In the genomic region with DNA sequence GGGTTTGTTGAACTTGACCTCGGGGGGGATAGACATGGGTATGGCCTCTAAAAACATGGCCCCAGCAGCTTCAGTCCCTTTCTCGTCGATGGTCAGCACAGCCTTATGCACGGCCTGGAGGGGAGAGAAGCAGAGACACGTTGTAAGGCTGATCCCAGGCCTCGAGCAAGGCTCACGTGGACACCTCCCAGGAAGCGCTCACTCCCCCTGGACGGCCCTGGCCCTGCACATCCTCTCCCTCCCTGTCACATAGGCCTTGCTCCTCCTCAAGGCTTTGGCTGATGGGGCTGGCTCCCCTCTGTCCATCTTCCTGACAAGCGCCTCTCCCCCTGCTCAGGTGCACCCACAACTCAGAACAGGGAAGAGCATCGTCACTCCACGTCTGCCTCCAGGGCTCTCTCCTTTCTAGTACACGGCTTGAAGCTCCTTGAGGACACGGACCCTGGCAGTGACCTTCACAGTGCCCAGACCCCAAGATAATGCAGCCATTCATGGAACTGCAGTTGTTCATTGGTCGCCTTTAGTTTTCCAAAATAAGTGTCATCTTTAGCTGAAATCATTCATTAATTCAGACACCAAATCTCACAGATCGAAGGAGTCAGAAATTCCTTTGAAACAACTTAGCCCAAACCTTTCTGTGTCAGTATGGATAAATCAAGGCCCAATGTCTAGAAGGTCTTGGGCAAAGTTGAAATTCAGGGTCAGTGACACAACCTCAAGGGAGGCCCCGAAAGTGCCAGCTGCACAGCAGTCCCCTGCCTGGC, we compare ENCODE assay signal across 32 cellular contexts. TPM values are rescaled to one million over a fixed set of nuclear protein-coding genes. Genes with fewer than 3 reads are reported as not detected.
A peak's percentile ranks its signal among the peaks of the same experiment; 100 is the strongest.
DNase-seq lines count a peak whose midpoint lies in the region; ATAC-seq, FAIRE-seq and TF ChIP-seq lines count a peak whose summit lies in the region.
"Had no signal": no experiment of that assay in that cellular context is flagged by ENCODE, and none has a peak within 500 bp of the region (broad histone marks: within the 10 kb centered on the region; RNA-seq: fewer than 3 reads in every experiment).

No MANE protein-coding gene starts in this region.

- peaks cover 11% of the 10 kb centered on the region for H3F3A ChIP-seq in GM23248 (ENCODE audit: insufficient read depth)

- H3K4me1 Mint-ChIP-seq in activated naive CD8-positive, alpha-beta T cell treated with anti-CD3 and anti-CD28 coated beads, Interleukin-2, amount 50 U/mL, for 24 hours, result peaks cover 11% of the 10 kb centered on the region
- peaks cover 6% of the 10 kb centered on the region for H3K4me1 Mint-ChIP-seq in activated naive CD8-positive, alpha-beta T cell treated with anti-CD3 and anti-CD28 coated beads for 36 hours
- no peaks in the 10 kb centered on the region for H3K4me1 Mint-ChIP-seq in stimulated activated naive B cell treated with anti-CD40 and anti-IgM and Interleukin-4, amounts not matched to agents 10 μg/mL and 1 μg/mL and 100 μg/mL, for 72 hours
- H3K4me1 Mint-ChIP-seq: CD4-positive, alpha-beta memory T cell had no signal

- H3K9me2 ChIP-seq in GM23248 (ENCODE audit: insufficient read depth), result no peaks in the 10 kb centered on the region

- intact Hi-C loops in right lobe of liver (cut with DNase I) (loop anchor here in 1 of 2 donors (10.0 kb wide), 1 partner anchor 84 kb away; the partner anchor contains the start of gene SERPINA10), sigmoid colon (cut with DNase I) (no loop called here)

- TF ChIP-seq POLR2A in right lobe of liver (IDR thresholded peaks at IDR 0.05), result peak; percentile 8
- no peak for TF ChIP-seq POLR2A in sigmoid colon (IDR thresholded peaks at IDR 0.05)

- 55% methylated on average over 10 of the region's 17 CpGs for WGBS in right lobe of liver (ENCODE audit: insufficient coverage, low coverage, low lambda C conversion rate, missing lambda C conversion rate)
- 84 to 89% methylated on average over 17 of the region's 17 CpGs for WGBS in sigmoid colon, 2 donors
- WGBS in GM23248 (ENCODE audit: low coverage in 1 of 2, low lambda C conversion rate in 2 of 2, missing lambda C conversion rate in 2 of 2), 2 experiments, result 78% methylated on average over 17 of the region's 17 CpGs

- H3K4me1 ChIP-seq in right lobe of liver (peaks cover 0 to 16% (median 4%) of the 10 kb centered on the region in 4 donors), sigmoid colon (no peaks in the 10 kb centered on the region), GM23248 (ENCODE audit: insufficient read depth) (peaks cover 14% of the 10 kb centered on the region)

- no peak overlapping the region for H3K27ac ChIP-seq in right lobe of liver
- H3K27ac ChIP-seq in sigmoid colon, result no peak overlapping the region
- H3K27ac ChIP-seq in GM23248, result no peak overlapping the region
- H3K27ac ChIP-seq: A549, RWPE1, SK-N-MC had no signal

- H3K9me3 ChIP-seq in right lobe of liver, result no peaks in the 10 kb centered on the region
- H3K9me3 ChIP-seq in sigmoid colon, result no peaks in the 10 kb centered on the region
- H3K9me3 ChIP-seq in GM23248 (ENCODE audit: low read depth), result no peaks in the 10 kb centered on the region
- H3K9me3 ChIP-seq: A549; BLaER1 treated with 17β-estradiol and CSF1 and Interleukin-3, amounts not matched to agents 10 nM and 100 nM; MG63 had no signal

- H4K20me1 ChIP-seq in GM23248 (ENCODE audit: insufficient read depth), result no peaks in the 10 kb centered on the region
- H4K20me1 ChIP-seq: BLaER1 treated with 17β-estradiol and CSF1 and Interleukin-3, amounts not matched to agents 10 nM and 100 nM had no signal

- H3K4me3 Mint-ChIP-seq in activated naive CD8-positive, alpha-beta T cell treated with anti-CD3 and anti-CD28 coated beads, Interleukin-2, amount 50 U/mL, for 24 hours, result no peak overlapping the region
- no peak overlapping the region for H3K4me3 Mint-ChIP-seq in activated naive CD8-positive, alpha-beta T cell treated with anti-CD3 and anti-CD28 coated beads for 36 hours
- no peak overlapping the region for H3K4me3 Mint-ChIP-seq in stimulated activated naive B cell treated with anti-CD40 and anti-IgM and Interleukin-4, amounts not matched to agents 10 μg/mL and 1 μg/mL and 100 μg/mL, for 72 hours
- H3K4me3 Mint-ChIP-seq: CD4-positive, alpha-beta memory T cell had no signal

- H3K79me2 ChIP-seq in GM23248 (ENCODE audit: insufficient read depth), result no peaks in the 10 kb centered on the region

- H3K9me3 Mint-ChIP-seq in activated naive CD8-positive, alpha-beta T cell treated with anti-CD3 and anti-CD28 coated beads, Interleukin-2, amount 50 U/mL, for 24 hours, result no peaks in the 10 kb centered on the region
- H3K9me3 Mint-ChIP-seq in activated naive CD8-positive, alpha-beta T cell treated with anti-CD3 and anti-CD28 coated beads for 36 hours, result no peaks in the 10 kb centered on the region
- no peaks in the 10 kb centered on the region for H3K9me3 Mint-ChIP-seq in stimulated activated naive B cell treated with anti-CD40 and anti-IgM and Interleukin-4, amounts not matched to agents 10 μg/mL and 1 μg/mL and 100 μg/mL, for 72 hours

- H3K36me3 ChIP-seq in bronchial epithelial cell (ENCODE audit: control insufficient read depth, insufficient read depth, low read length) (no peaks in the 10 kb centered on the region), right lobe of liver (peaks cover 0 to 64% (median 45%) of the 10 kb centered on the region in 4 donors), sigmoid colon (no peaks in the 10 kb centered on the region), GM23248 (ENCODE audit: low read depth) (no peaks in the 10 kb centered on the region)
- H3K36me3 ChIP-seq: MG63 had no signal

- H3K9ac ChIP-seq in GM23248, result no peak overlapping the region

- H3K27me3 ChIP-seq in bronchial epithelial cell (ENCODE audit: control insufficient read depth, insufficient read depth, low read length) (no peaks in the 10 kb centered on the region), right lobe of liver (no peaks in the 10 kb centered on the region), sigmoid colon (no peaks in the 10 kb centered on the region), GM23248 (replicated peaks; ENCODE audit: insufficient read depth) (no peaks in the 10 kb centered on the region)
- H3K27me3 ChIP-seq: BLaER1 treated with 17β-estradiol and CSF1 and Interleukin-3, amounts not matched to agents 10 nM and 100 nM; MG63 had no signal

- peak; percentile 83 for FAIRE-seq in bronchial epithelial cell (lab: Jason Lieb, UNC)
- FAIRE-seq: A549, GM18507 had no signal

- H3K36me3 Mint-ChIP-seq in activated naive CD8-positive, alpha-beta T cell treated with anti-CD3 and anti-CD28 coated beads, Interleukin-2, amount 50 U/mL, for 24 hours (ENCODE audit: low read depth), result no peaks in the 10 kb centered on the region
- H3K36me3 Mint-ChIP-seq in activated naive CD8-positive, alpha-beta T cell treated with anti-CD3 and anti-CD28 coated beads for 36 hours, result no peaks in the 10 kb centered on the region
- no peaks in the 10 kb centered on the region for H3K36me3 Mint-ChIP-seq in stimulated activated naive B cell treated with anti-CD40 and anti-IgM and Interleukin-4, amounts not matched to agents 10 μg/mL and 1 μg/mL and 100 μg/mL, for 72 hours
- H3K36me3 Mint-ChIP-seq: CD4-positive, alpha-beta memory T cell had no signal

- in situ Hi-C loops in GM23248 (cut with MboI), result no loop called here

- H3K4me2 ChIP-seq in GM23248 (ENCODE audit: unreplicated experiment), result no peak overlapping the region
- H3K4me2 ChIP-seq: A549 had no signal

- ATAC-seq in activated naive CD8-positive, alpha-beta T cell treated with anti-CD3 and anti-CD28 coated beads, Interleukin-2, amount 50 U/mL, for 24 hours, result no peak
- ATAC-seq in right lobe of liver (peak; percentile 0 to 2 (median 0)), GM19467 (IDR thresholded peaks at IDR 0.05; ENCODE audit: unreplicated experiment) (no peak)
- ATAC-seq in stimulated activated naive B cell treated with anti-CD40 and anti-IgM and Interleukin-4, amounts not matched to agents 10 μg/mL and 1 μg/mL and 100 μg/mL, for 72 hours (replicated peaks), result no peak
- ATAC-seq: A549 had no signal

- H3K4me3 ChIP-seq in bronchial epithelial cell (ENCODE audit: low read depth, low read length) (no peak overlapping the region), right lobe of liver (no peak overlapping the region), sigmoid colon (no peak overlapping the region), GM23248 (no peak overlapping the region)
- H3K4me3 ChIP-seq: A549; BLaER1 treated with 17β-estradiol and CSF1 and Interleukin-3, amounts not matched to agents 10 nM and 100 nM; MG63; SK-N-MC had no signal

- TF ChIP-seq CTCF in bronchial epithelial cell (IDR thresholded peaks at IDR 0.05; ENCODE audit: insufficient read depth, low read length, severe bottlenecking) (no peak), right lobe of liver (IDR thresholded peaks at IDR 0.05) (no peak), sigmoid colon (IDR thresholded peaks at IDR 0.05) (no peak)

- H3K27ac Mint-ChIP-seq in activated naive CD8-positive, alpha-beta T cell treated with anti-CD3 and anti-CD28 coated beads, Interleukin-2, amount 50 U/mL, for 24 hours, result peak overlapping the region; percentile 37
- H3K27ac Mint-ChIP-seq in activated naive CD8-positive, alpha-beta T cell treated with anti-CD3 and anti-CD28 coated beads for 36 hours, result no peak overlapping the region
- H3K27ac Mint-ChIP-seq in stimulated activated naive B cell treated with anti-CD40 and anti-IgM and Interleukin-4, amounts not matched to agents 10 μg/mL and 1 μg/mL and 100 μg/mL, for 72 hours, result no peak overlapping the region
- H3K27ac Mint-ChIP-seq: CD4-positive, alpha-beta memory T cell had no signal

- no peak overlapping the region for H2AFZ ChIP-seq in GM23248

- DNase-seq in activated naive CD8-positive, alpha-beta T cell treated with anti-CD3 and anti-CD28 coated beads, Interleukin-2, amount 50 U/mL, for 24 hours, result no peak
- DNase-seq in activated naive CD8-positive, alpha-beta T cell treated with anti-CD3 and anti-CD28 coated beads for 36 hours, result no peak
- DNase-seq in bronchial epithelial cell (ENCODE audit: low read depth) (no peak), right lobe of liver (peak in 2 of 3 donors; percentile 50 to 73), sigmoid colon (peak; percentile 39), GM23248 (no peak)
- no peak for DNase-seq in stimulated activated naive B cell treated with anti-CD40 and anti-IgM and Interleukin-4, amounts not matched to agents 10 μg/mL and 1 μg/mL and 100 μg/mL, for 72 hours
- DNase-seq: AML-193; CD4-positive, alpha-beta memory T cell; COR-L47; DMS53; GOT3; HCEC 1CT; IMR-90; KG1; MG63; NCI-H1105 treated with DMSO at 0.1 percent for 48 hours; NCI-H146; NCI-H1930; NCI-H2107; NCI-H524; NCI-H774; NK-92 treated with Interleukin-12 subunit alpha and Interleukin-12 subunit beta, amount 100 ng/mL, for 24 hours; SIG-M5 had no signal

- no peak for TF ChIP-seq EP300 in sigmoid colon (IDR thresholded peaks at IDR 0.05)

- peaks cover 6% of the 10 kb centered on the region for H3K27me3 Mint-ChIP-seq in activated naive CD8-positive, alpha-beta T cell treated with anti-CD3 and anti-CD28 coated beads, Interleukin-2, amount 50 U/mL, for 24 hours
- peaks cover 4% of the 10 kb centered on the region for H3K27me3 Mint-ChIP-seq in activated naive CD8-positive, alpha-beta T cell treated with anti-CD3 and anti-CD28 coated beads for 36 hours
- H3K27me3 Mint-ChIP-seq in stimulated activated naive B cell treated with anti-CD40 and anti-IgM and Interleukin-4, amounts not matched to agents 10 μg/mL and 1 μg/mL and 100 μg/mL, for 72 hours, result peaks cover 0 to 6% of the 10 kb centered on the region in 2 donors

RNA-seq across cellular contexts. Expression of gene SERPINA1, which starts 9.7 kb away (rescaled TPM):
- total RNA-seq in activated naive CD8-positive, alpha-beta T cell treated with anti-CD3 and anti-CD28 coated beads for 36 hours, result 1 to 10 TPM; 1.1 to 1.3 TPM
- total RNA-seq in bronchial epithelial cell (0.26 and 0.51 TPM in 2 replicates), right lobe of liver (over 10,000 TPM; 18,575 to 39,670 (median 31,917) TPM), sigmoid colon (10 to 100 TPM in 1 of 4 donors, 1 to 10 TPM in 3; 1.9 to 26.6 (median 5.8) TPM)
- polyA plus RNA-seq in sigmoid colon (100 to 1,000 TPM; 103 to 134 (median 103) TPM), GM23248 (2016; fragmentation: Nextera tagmentation; extraction: Ambion mirVana) (0.16 and 0.96 TPM in 2 replicates)
- total RNA-seq in GM23248 (2014; rRNA removed; shearing (Covaris generic)), result 0.65 TPM in 1 of 2 replicates, not detected in the other
- total RNA-seq: G401 had no signal
- polyA plus RNA-seq: CD4-positive, alpha-beta memory T cell had no signal

RNA-seq across cellular contexts. Expression of gene SERPINA2, which starts 12.2 kb away (rescaled TPM):
- total RNA-seq in activated naive CD8-positive, alpha-beta T cell treated with anti-CD3 and anti-CD28 coated beads for 36 hours, result not detected
- total RNA-seq in bronchial epithelial cell, result not detected in 2 replicates
- total RNA-seq in right lobe of liver, result not detected
- total RNA-seq in sigmoid colon, result not detected
- not detected for polyA plus RNA-seq in sigmoid colon
- total RNA-seq in GM23248 (2014; rRNA removed; shearing (Covaris generic)), result not detected in 2 replicates
- polyA plus RNA-seq in GM23248 (2016; fragmentation: Nextera tagmentation; extraction: Ambion mirVana), result not detected in 2 replicates
- total RNA-seq: CD4-positive, alpha-beta memory T cell; Daoy; G401; IMR-90 had no signal
- polyA plus RNA-seq: A549; CD4-positive, alpha-beta memory T cell; IMR-90 had no signal

RNA-seq across cellular contexts. Expression of gene SERPINA6, which starts 55.6 kb away (rescaled TPM):
- total RNA-seq in activated naive CD8-positive, alpha-beta T cell treated with anti-CD3 and anti-CD28 coated beads for 36 hours, result not detected
- total RNA-seq in bronchial epithelial cell, result not detected in 2 replicates
- total RNA-seq in right lobe of liver, result 100 to 1,000 TPM; 185 to 407 (median 236) TPM
- not detected for total RNA-seq in sigmoid colon
- polyA plus RNA-seq in sigmoid colon, result 1 to 10 TPM in 1 of 3 donors, not detected in 2; 2.0 TPM
- not detected in 2 replicates for total RNA-seq in GM23248 (2014; rRNA removed; shearing (Covaris generic))
- not detected in 2 replicates for polyA plus RNA-seq in GM23248 (2016; fragmentation: Nextera tagmentation; extraction: Ambion mirVana)
- total RNA-seq: CD4-positive, alpha-beta memory T cell; G401; IMR-90 had no signal
- polyA plus RNA-seq: CD4-positive, alpha-beta memory T cell; IMR-90 had no signal

Comparison
In these comparisons a context has a peak if more than half of its experiments do, and no peak if none do; other contexts are left out.
1. ATAC-seq: peak in right lobe of liver (4 of 4); none in activated naive CD8-positive, alpha-beta T cell treated with anti-CD3 and anti-CD28 coated beads, Interleukin-2, amount 50 U/mL, for 24 hours (single experiment), GM19467 (single experiment) and stimulated activated naive B cell treated with anti-CD40 and anti-IgM and Interleukin-4, amounts not matched to agents 10 μg/mL and 1 μg/mL and 100 μg/mL, for 72 hours (0 of 2).
2. DNase-seq: peak in right lobe of liver (2 of 3) and sigmoid colon (single experiment); none in activated naive CD8-positive, alpha-beta T cell treated with anti-CD3 and anti-CD28 coated beads, Interleukin-2, amount 50 U/mL, for 24 hours (single experiment), activated naive CD8-positive, alpha-beta T cell treated with anti-CD3 and anti-CD28 coated beads for 36 hours (single experiment), bronchial epithelial cell (single experiment), stimulated activated naive B cell treated with anti-CD40 and anti-IgM and Interleukin-4, amounts not matched to agents 10 μg/mL and 1 μg/mL and 100 μg/mL, for 72 hours (single experiment) and GM23248 (single experiment).
3. RNA of gene SERPINA1, which starts 9.7 kb away (total RNA-seq): 18,575 to 39,670 TPM in right lobe of liver; 1.9 to 26.6 TPM in sigmoid colon, 1.1 to 1.3 TPM in activated naive CD8-positive, alpha-beta T cell treated with anti-CD3 and anti-CD28 coated beads for 36 hours, 0.65 TPM in GM23248 and 0.26 to 0.51 TPM in bronchial epithelial cell; every median in the first group is over 100 times any median in the second.
4. RNA of gene SERPINA6, which starts 55.6 kb away (total RNA-seq): 185 to 407 TPM in right lobe of liver; not detected in activated naive CD8-positive, alpha-beta T cell treated with anti-CD3 and anti-CD28 coated beads for 36 hours, not detected in bronchial epithelial cell, not detected in sigmoid colon and not detected in GM23248; every median in the first group is over 100 times any median in the second.